8 cellular contexts compared by ENCODE assay signal in the genomic region with DNA sequence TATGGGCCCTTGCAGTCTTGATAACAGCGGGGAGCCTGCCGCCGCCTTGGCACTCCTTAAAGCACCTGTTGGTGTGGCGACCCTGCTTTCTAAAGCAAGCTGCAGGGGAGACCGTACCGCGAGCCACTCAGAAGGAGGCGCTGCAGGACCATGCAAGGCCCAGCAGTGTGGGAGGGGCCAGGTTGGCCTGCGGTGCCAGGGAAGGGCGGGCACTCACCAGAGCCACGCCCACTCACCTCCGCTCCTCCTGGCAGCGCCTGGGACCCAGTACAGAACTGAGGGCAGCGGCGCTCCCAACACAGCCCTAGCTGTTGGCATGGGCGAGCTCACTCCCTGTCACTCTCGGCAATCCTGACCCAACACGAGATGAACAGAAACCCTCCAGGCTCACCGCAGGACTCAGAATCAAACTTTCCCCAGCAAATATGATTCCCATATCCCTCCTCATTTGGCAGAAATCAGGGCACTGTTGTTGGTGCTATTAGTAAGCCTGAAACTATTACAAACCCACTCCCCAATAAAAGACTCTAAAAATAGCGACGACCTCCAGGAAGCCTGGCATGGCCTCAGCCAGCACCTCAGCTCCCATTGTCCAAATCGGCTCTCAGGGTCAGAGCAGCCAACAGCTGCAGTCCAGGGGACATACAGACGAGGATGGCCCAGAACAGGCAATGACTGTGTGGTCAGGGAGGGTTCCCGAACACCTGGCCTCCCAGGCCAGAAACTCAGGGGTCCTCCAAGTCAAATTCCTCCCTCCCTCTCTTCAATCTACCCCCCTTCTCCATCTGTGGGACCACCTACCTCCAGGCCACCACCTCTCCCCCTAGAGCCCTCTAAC.
DNase-seq lines count a peak whose midpoint lies in the region; ATAC-seq and TF ChIP-seq lines count a peak whose summit lies in the region.

No MANE protein-coding gene starts in this region.

- H3K36me3 Mint-ChIP-seq in stimulated activated effector memory CD8-positive, alpha-beta T cell treated with anti-CD3 and anti-CD28 coated beads, Interleukin-12 subunit alpha, Interleukin-12 subunit beta, amount 100 ng/mL, for 72 hours = peaks cover 90% of the 10 kb centered on the region

- peaks cover 3% of the 10 kb centered on the region for H3K4me1 ChIP-seq in effector memory CD4-positive, alpha-beta T cell (ENCODE audit: control insufficient read depth, insufficient read depth, low read length, poor library complexity, severe bottlenecking)
- H3K4me1 ChIP-seq in mucosa of stomach (ENCODE audit: control insufficient read depth, insufficient read depth, low read length) = peaks cover 28% of the 10 kb centered on the region

- peaks cover 76% of the 10 kb centered on the region for H3K36me3 ChIP-seq in effector memory CD4-positive, alpha-beta T cell (ENCODE audit: control insufficient read depth, insufficient read depth, low read length)
- H3K36me3 ChIP-seq in mucosa of stomach (ENCODE audit: control insufficient read depth, insufficient read depth, low read length) = peaks cover 21% of the 10 kb centered on the region

- H3K9me3 Mint-ChIP-seq in stimulated activated effector memory CD8-positive, alpha-beta T cell treated with anti-CD3 and anti-CD28 coated beads, Interleukin-12 subunit alpha, Interleukin-12 subunit beta, amount 100 ng/mL, for 72 hours = no peaks in the 10 kb centered on the region

- ATAC-seq in GM18861 (IDR thresholded peaks at IDR 0.05; ENCODE audit: unreplicated experiment) = peak; percentile 50
- ATAC-seq in stimulated activated effector memory CD8-positive, alpha-beta T cell treated with anti-CD3 and anti-CD28 coated beads, Interleukin-12 subunit alpha, Interleukin-12 subunit beta, amount 100 ng/mL, for 72 hours = peak; percentile 90

- H3K9ac ChIP-seq in mucosa of stomach (ENCODE audit: low read length) = peak overlapping the region; percentile 40

- CTCF ChIA-PET in AG04450 (lab: Charles Lee) = interaction anchor here (0.6 to 1.8 kb wide), 4 partner anchors 34 to 113 kb away, joined by 3 to 13 read pairs (median 8); no protein-coding TSS in a partner anchor

- H3K27me3 ChIP-seq in AG04450 (ENCODE audit: control insufficient read depth, insufficient read depth, low read length) (no peaks in the 10 kb centered on the region), mucosa of stomach (ENCODE audit: control insufficient read depth, insufficient read depth, low read length) (no peaks in the 10 kb centered on the region)
- H3K27me3 ChIP-seq in effector memory CD4-positive, alpha-beta T cell (replicated peaks; ENCODE audit: control insufficient read depth, insufficient read depth, low read length, poor library complexity, severe bottlenecking) = no peaks in the 10 kb centered on the region

- H3K27ac ChIP-seq in AG04450 (ENCODE audit: low read depth, low read length) = no peak overlapping the region
- H3K27ac ChIP-seq in effector memory CD4-positive, alpha-beta T cell (ENCODE audit: insufficient read depth, low read length, poor library complexity, severe bottlenecking) = peak overlapping the region; percentile 25

- no peaks in the 10 kb centered on the region for H3K9me3 ChIP-seq in AG04450 (ENCODE audit: control insufficient read depth, insufficient read depth, low read length)
- H3K9me3 ChIP-seq in effector memory CD4-positive, alpha-beta T cell (ENCODE audit: control insufficient read depth, low read length) = no peaks in the 10 kb centered on the region
- H3K9me3 ChIP-seq in mucosa of stomach (ENCODE audit: control insufficient read depth, low read length) = no peaks in the 10 kb centered on the region

- no peak for DNase-seq in AG04450 (ENCODE audit: low read depth, low spot score)
- peak; percentile 4 to 70 for DNase-seq in NCI-H187 (lab: John Stamatoyannopoulos, UW)
- DNase-seq in activated CD4-positive, alpha-beta T cell treated with anti-CD3 and anti-CD28 coated beads, Interleukin-2, amount 50 U/mL, for 24 hours (ENCODE audit: low read depth in 1 of 2, low spot score in 1 of 2) = peak; percentile 45 to 64
- peak; percentile 65 to 77 (median 65) for DNase-seq in effector memory CD4-positive, alpha-beta T cell
- DNase-seq in stimulated activated effector memory CD8-positive, alpha-beta T cell treated with anti-CD3 and anti-CD28 coated beads, Interleukin-12 subunit alpha, Interleukin-12 subunit beta, amount 100 ng/mL, for 72 hours (ENCODE audit: low spot score in 2 of 2) = peak; percentile 59 to 84
- no peak for DNase-seq in DMS79 (lab: John Stamatoyannopoulos, UW)

- POLR2A ChIA-PET in AG04450 (lab: Yijun Ruan, JAX) = interaction anchor here (0.6 kb wide), 1 partner anchor 149 kb away, joined by 3 read pairs; the partner anchor contains the start of gene IDH3A

- H3K27ac Mint-ChIP-seq in stimulated activated effector memory CD8-positive, alpha-beta T cell treated with anti-CD3 and anti-CD28 coated beads, Interleukin-12 subunit alpha, Interleukin-12 subunit beta, amount 100 ng/mL, for 72 hours = peak overlapping the region; percentile 69

- no peak overlapping the region for H3K4me3 Mint-ChIP-seq in stimulated activated effector memory CD8-positive, alpha-beta T cell treated with anti-CD3 and anti-CD28 coated beads, Interleukin-12 subunit alpha, Interleukin-12 subunit beta, amount 100 ng/mL, for 72 hours

- H3K4me3 ChIP-seq in AG04450 (ENCODE audit: low read depth, low read length) (no peak overlapping the region), mucosa of stomach (ENCODE audit: low read length) (no peak overlapping the region)
- H3K4me3 ChIP-seq in effector memory CD4-positive, alpha-beta T cell (ENCODE audit: insufficient read depth, low read depth, low read length, poor library complexity, severe bottlenecking) = no peak overlapping the region

- TF ChIP-seq CTCF in AG04450 (IDR thresholded peaks at IDR 0.05; ENCODE audit: low read depth, low read length) = peak; percentile 30

- peaks cover 26% of the 10 kb centered on the region for H3K4me1 Mint-ChIP-seq in stimulated activated effector memory CD8-positive, alpha-beta T cell treated with anti-CD3 and anti-CD28 coated beads, Interleukin-12 subunit alpha, Interleukin-12 subunit beta, amount 100 ng/mL, for 72 hours

Comparison
In these comparisons a context has a peak if more than half of its experiments do, and no peak if none do; other contexts are left out.
1. DNase-seq: peak in NCI-H187 (2 of 2), activated CD4-positive, alpha-beta T cell treated with anti-CD3 and anti-CD28 coated beads, Interleukin-2, amount 50 U/mL, for 24 hours (2 of 2), effector memory CD4-positive, alpha-beta T cell (3 of 3) and stimulated activated effector memory CD8-positive, alpha-beta T cell treated with anti-CD3 and anti-CD28 coated beads, Interleukin-12 subunit alpha, Interleukin-12 subunit beta, amount 100 ng/mL, for 72 hours (2 of 2); none in AG04450 (single experiment) and DMS79 (single experiment).